Comparison of ENCODE assay signal across 14 cellular contexts in genomic region chr10:45653454-45653853, GRCh38. TPM values are rescaled to one million over a fixed set of nuclear protein-coding genes. Genes with fewer than 3 reads are reported as not detected.
DNase-seq lines count a peak whose midpoint lies in the region; ATAC-seq and TF ChIP-seq lines count a peak whose summit lies in the region.
"Had no signal": no experiment of that assay in that cellular context is flagged by ENCODE, and none has a peak within 500 bp of the region (broad histone marks: within the 10 kb centered on the region; RNA-seq: fewer than 3 reads in every experiment).

No MANE protein-coding gene starts in this region.

- no peaks in the 10 kb centered on the region for H3K9me3 Mint-ChIP-seq in stimulated activated naive B cell treated with anti-CD40 and anti-IgM and Interleukin-4, amounts not matched to agents 10 μg/mL and 1 μg/mL and 100 μg/mL, for 72 hours
- H3K9me3 Mint-ChIP-seq in stimulated activated naive CD8-positive, alpha-beta T cell treated with anti-CD3 and anti-CD28 coated beads, Interleukin-15, amount 100 ng/mL, for 72 hours = no peaks in the 10 kb centered on the region

- peak overlapping the region; percentile 51 for H3K4me3 ChIP-seq in OCI-LY7 (ENCODE audit: low read depth, low read length, poor library complexity, severe bottlenecking)
- H3K4me3 ChIP-seq: breast epithelium, left lung, tibial artery had no signal

- POLR2A ChIA-PET in OCI-LY7 (lab: Charles Lee) = interaction anchor here (0.6 to 3.5 kb wide), 11 partner anchors 10 to 347 kb away, joined by 3 to 29 read pairs (median 4); partner anchors contain the start of gene ZFAND4

- no peak for TF ChIP-seq CTCF in OCI-LY7 (conservative IDR thresholded peaks at IDR 0.05; ENCODE audit: low read length)

- H3K27ac Mint-ChIP-seq in stimulated activated naive B cell treated with anti-CD40 and anti-IgM and Interleukin-4, amounts not matched to agents 10 μg/mL and 1 μg/mL and 100 μg/mL, for 72 hours = no peak overlapping the region
- no peak overlapping the region for H3K27ac Mint-ChIP-seq in stimulated activated naive CD8-positive, alpha-beta T cell treated with anti-CD3 and anti-CD28 coated beads, Interleukin-15, amount 100 ng/mL, for 72 hours

- H4K20me1 ChIP-seq in OCI-LY7 (ENCODE audit: insufficient read depth, low read length) = no peaks in the 10 kb centered on the region

- DNase-seq in OCI-LY7 (ENCODE audit: low spot score) (peak; percentile 53), retina (no peak)
- no peak for DNase-seq in stimulated activated naive B cell treated with anti-CD40 and anti-IgM and Interleukin-4, amounts not matched to agents 10 μg/mL and 1 μg/mL and 100 μg/mL, for 72 hours
- DNase-seq in stimulated activated naive CD8-positive, alpha-beta T cell treated with anti-CD3 and anti-CD28 coated beads, Interleukin-15, amount 100 ng/mL, for 72 hours = no peak
- no peak for DNase-seq in activated naive CD4-positive, alpha-beta T cell treated with anti-CD3 and anti-CD28 coated beads, Interleukin-2, amount 50 U/mL, for 16 hours
- DNase-seq: activated naive CD4-positive, alpha-beta T cell; effector CD8-positive, alpha-beta T cell; left lung; stimulated activated CD4-positive, alpha-beta T cell treated with anti-CD3 and anti-CD28 coated beads, Interleukin-15, amount 100 ng/mL, for 24 hours; tibial artery had no signal

- no peaks in the 10 kb centered on the region for H3K27me3 Mint-ChIP-seq in stimulated activated naive B cell treated with anti-CD40 and anti-IgM and Interleukin-4, amounts not matched to agents 10 μg/mL and 1 μg/mL and 100 μg/mL, for 72 hours
- no peaks in the 10 kb centered on the region for H3K27me3 Mint-ChIP-seq in stimulated activated naive CD8-positive, alpha-beta T cell treated with anti-CD3 and anti-CD28 coated beads, Interleukin-15, amount 100 ng/mL, for 72 hours

- no peaks in the 10 kb centered on the region for H3K9me2 ChIP-seq in OCI-LY7 (ENCODE audit: insufficient read depth, low read length)

- peaks cover 6% of the 10 kb centered on the region; the same call in 1 of the 2 replicates for H3K9me3 ChIP-seq in OCI-LY7 (ENCODE audit: low read length)
- H3K9me3 ChIP-seq: breast epithelium, left lung, tibial artery had no signal

- peaks cover 10 to 20% of the 10 kb centered on the region in 2 donors for H3K4me1 Mint-ChIP-seq in stimulated activated naive B cell treated with anti-CD40 and anti-IgM and Interleukin-4, amounts not matched to agents 10 μg/mL and 1 μg/mL and 100 μg/mL, for 72 hours
- peaks cover 36% of the 10 kb centered on the region for H3K4me1 Mint-ChIP-seq in stimulated activated naive CD8-positive, alpha-beta T cell treated with anti-CD3 and anti-CD28 coated beads, Interleukin-15, amount 100 ng/mL, for 72 hours

- H3K4me2 ChIP-seq in OCI-LY7 (ENCODE audit: low read length) = peak overlapping the region; percentile 76

- peaks cover 68% of the 10 kb centered on the region for H3K4me1 ChIP-seq in OCI-LY7 (ENCODE audit: insufficient read depth, low read length, poor library complexity, severe bottlenecking)
- H3K4me1 ChIP-seq: breast epithelium, tibial artery had no signal

- intact Hi-C loops in OCI-LY7 (cut with micrococcal nuclease; ENCODE audit: unreplicated experiment) = loop anchor here (1.0 to 5.0 kb wide), 3 partner anchors 8 to 281 kb away; partner anchors contain the start of gene ALOX5

- H3K36me3 ChIP-seq in OCI-LY7 (ENCODE audit: insufficient read depth, low read length) = peaks cover 42% of the 10 kb centered on the region
- H3K36me3 ChIP-seq: breast epithelium had no signal

- H3K79me2 ChIP-seq in OCI-LY7 (ENCODE audit: insufficient read depth, low read depth, low read length) = peaks cover 69% of the 10 kb centered on the region

- peak overlapping the region; percentile 65 for H2AFZ ChIP-seq in OCI-LY7 (ENCODE audit: low read length)

- ATAC-seq in GM18858 (IDR thresholded peaks at IDR 0.05; ENCODE audit: unreplicated experiment) = peak; percentile 49
- ATAC-seq in GM21423 (IDR thresholded peaks at IDR 0.05; ENCODE audit: unreplicated experiment) = peak; percentile 68
- peak; percentile 71 for ATAC-seq in HG02938 (IDR thresholded peaks at IDR 0.05; ENCODE audit: unreplicated experiment)
- ATAC-seq in stimulated activated naive B cell treated with anti-CD40 and anti-IgM and Interleukin-4, amounts not matched to agents 10 μg/mL and 1 μg/mL and 100 μg/mL, for 72 hours (replicated peaks) = no peak
- ATAC-seq in stimulated activated naive CD8-positive, alpha-beta T cell treated with anti-CD3 and anti-CD28 coated beads, Interleukin-15, amount 100 ng/mL, for 72 hours = no peak
- ATAC-seq: left lung had no signal

- H3K27ac ChIP-seq in OCI-LY7 (ENCODE audit: low read depth, low read length, poor library complexity, severe bottlenecking) = peak overlapping the region; percentile 83
- H3K27ac ChIP-seq: breast epithelium, left lung, tibial artery had no signal

- CTCF ChIA-PET in OCI-LY7 (lab: Charles Lee; ENCODE audit: unreplicated experiment) = interaction anchor here (1.1 kb wide), 1 partner anchor 9 kb away, joined by 3 read pairs; no protein-coding TSS in a partner anchor

- H3K4me3 Mint-ChIP-seq in stimulated activated naive B cell treated with anti-CD40 and anti-IgM and Interleukin-4, amounts not matched to agents 10 μg/mL and 1 μg/mL and 100 μg/mL, for 72 hours = no peak overlapping the region
- H3K4me3 Mint-ChIP-seq in stimulated activated naive CD8-positive, alpha-beta T cell treated with anti-CD3 and anti-CD28 coated beads, Interleukin-15, amount 100 ng/mL, for 72 hours = no peak overlapping the region

- BruUV-seq in OCI-LY7 (replicated peaks; lab: Mats Ljungman, UMichigan) = no TSS peak

- peaks cover 22 to 30% of the 10 kb centered on the region in 2 donors for H3K36me3 Mint-ChIP-seq in stimulated activated naive B cell treated with anti-CD40 and anti-IgM and Interleukin-4, amounts not matched to agents 10 μg/mL and 1 μg/mL and 100 μg/mL, for 72 hours

RNA-seq across cellular contexts. Expression of gene ZFAND4, which starts 19.1 kb away (rescaled TPM):
- 15.1 and 18.6 TPM in 2 replicates for total RNA-seq in OCI-LY7 (2014; rRNA removed; shearing (Covaris generic))
- 35.8 and 35.9 TPM in 2 replicates for total RNA-seq in OCI-LY7 (2022)

Comparison
In these comparisons a context has a peak if more than half of its experiments do, and no peak if none do; other contexts are left out.
1. ATAC-seq: peak in GM18858 (single experiment), GM21423 (single experiment) and HG02938 (single experiment); none in stimulated activated naive B cell treated with anti-CD40 and anti-IgM and Interleukin-4, amounts not matched to agents 10 μg/mL and 1 μg/mL and 100 μg/mL, for 72 hours (0 of 2) and stimulated activated naive CD8-positive, alpha-beta T cell treated with anti-CD3 and anti-CD28 coated beads, Interleukin-15, amount 100 ng/mL, for 72 hours (single experiment).